20 cellular contexts compared by ENCODE assay signal in the genomic region with DNA sequence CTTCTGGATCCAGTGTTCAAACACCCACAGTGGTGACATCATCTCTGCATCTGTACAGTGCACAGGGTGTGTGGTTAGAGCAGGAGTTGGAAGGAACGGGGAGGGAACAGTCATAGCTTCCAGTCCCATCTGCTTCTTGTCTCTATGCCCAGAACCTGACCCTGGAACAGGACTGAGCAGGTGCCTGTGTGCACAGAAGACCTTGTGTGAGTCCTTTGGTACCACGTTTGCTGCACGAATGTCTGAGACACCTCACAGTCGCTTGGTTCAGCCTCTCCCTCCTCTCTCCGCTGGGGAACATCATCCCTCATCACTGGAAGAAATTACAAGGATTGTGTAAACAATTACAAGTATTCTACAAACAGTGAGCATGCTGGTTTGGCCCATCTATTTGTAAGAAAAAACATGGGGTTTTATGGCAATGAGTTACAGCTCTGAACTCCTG.
DNase-seq lines count a peak whose midpoint lies in the region; ATAC-seq and TF ChIP-seq lines count a peak whose summit lies in the region.
"Had no signal": no experiment of that assay in that cellular context is flagged by ENCODE, and none has a peak within 500 bp of the region (broad histone marks: within the 10 kb centered on the region; RNA-seq: fewer than 3 reads in every experiment).

No MANE protein-coding gene starts in this region.

- WGBS in tibial nerve, 2 donors = 61 to 79% methylated on average over 5 of the region's 5 CpGs

- peaks cover 4% of the 10 kb centered on the region for H3K4me1 Mint-ChIP-seq in activated CD4-positive, alpha-beta T cell treated with anti-CD3 and anti-CD28 coated beads for 36 hours
- peaks cover 23% of the 10 kb centered on the region for H3K4me1 Mint-ChIP-seq in activated CD4-positive, alpha-beta T cell treated with anti-CD3 and anti-CD28 coated beads, Interleukin-2, amount 10 ng/mL, durations not matched to agents 7 days and 5 days

- CTCF ChIA-PET in activated CD4-positive, alpha-beta T cell treated with anti-CD3 and anti-CD28 coated beads for 36 hours (lab: Charles Lee) = no interaction called here
- CTCF ChIA-PET in activated CD4-positive, alpha-beta T cell treated with anti-CD3 and anti-CD28 coated beads, Interleukin-2, amount 10 ng/mL, durations not matched to agents 7 days and 5 days (lab: Charles Lee) = interaction anchor here (1.0 to 1.9 kb wide), 2 partner anchors 9 to 11 kb away, joined by 3 to 5 read pairs; no protein-coding TSS in a partner anchor
- CTCF ChIA-PET in PC-3 (lab: Charles Lee) = no interaction called here
- CTCF ChIA-PET in RWPE1 (lab: Yijun Ruan, JAX) = interaction anchor here (0.6 kb wide), 1 partner anchor 17 kb away, joined by 3 read pairs; no protein-coding TSS in a partner anchor

- H3K9me3 Mint-ChIP-seq in activated CD4-positive, alpha-beta T cell treated with anti-CD3 and anti-CD28 coated beads for 36 hours (ENCODE audit: low read depth) = no peaks in the 10 kb centered on the region
- no peaks in the 10 kb centered on the region for H3K9me3 Mint-ChIP-seq in activated CD4-positive, alpha-beta T cell treated with anti-CD3 and anti-CD28 coated beads, Interleukin-2, amount 10 ng/mL, durations not matched to agents 7 days and 5 days
- H3K9me3 Mint-ChIP-seq: CD14-positive monocyte; stimulated activated effector memory CD8-positive, alpha-beta T cell treated with anti-CD3 and anti-CD28 coated beads, Interleukin-12 subunit alpha, Interleukin-12 subunit beta, amount 100 ng/mL, for 72 hours had no signal

- H2AFZ ChIP-seq in PC-3 (ENCODE audit: low read length) = no peak overlapping the region
- H2AFZ ChIP-seq: parathyroid adenoma had no signal

- no peak overlapping the region for H3K4me3 Mint-ChIP-seq in activated CD4-positive, alpha-beta T cell treated with anti-CD3 and anti-CD28 coated beads for 36 hours
- H3K4me3 Mint-ChIP-seq in activated CD4-positive, alpha-beta T cell treated with anti-CD3 and anti-CD28 coated beads, Interleukin-2, amount 10 ng/mL, durations not matched to agents 7 days and 5 days = no peak overlapping the region
- H3K4me3 Mint-ChIP-seq: CD14-positive monocyte; naive thymus-derived CD4-positive, alpha-beta T cell; stimulated activated effector memory CD8-positive, alpha-beta T cell treated with anti-CD3 and anti-CD28 coated beads, Interleukin-12 subunit alpha, Interleukin-12 subunit beta, amount 100 ng/mL, for 72 hours had no signal

- ATAC-seq in activated CD4-positive, alpha-beta T cell treated with anti-CD3 and anti-CD28 coated beads for 36 hours = peak; percentile 49
- peak; percentile 79 for ATAC-seq in PC-3
- no peak for ATAC-seq in GM18520 (IDR thresholded peaks at IDR 0.05; ENCODE audit: unreplicated experiment)
- ATAC-seq: naive thymus-derived CD4-positive, alpha-beta T cell; stimulated activated effector memory CD8-positive, alpha-beta T cell treated with anti-CD3 and anti-CD28 coated beads, Interleukin-12 subunit alpha, Interleukin-12 subunit beta, amount 100 ng/mL, for 72 hours had no signal

- H3K27ac ChIP-seq in PC-3 (ENCODE audit: low read length) (no peak overlapping the region), tibial nerve (no peak overlapping the region), RWPE1 (no peak overlapping the region)
- H3K27ac ChIP-seq: parathyroid adenoma, testis had no signal

- H3K36me3 Mint-ChIP-seq in activated CD4-positive, alpha-beta T cell treated with anti-CD3 and anti-CD28 coated beads for 36 hours (ENCODE audit: low read depth) = no peaks in the 10 kb centered on the region
- no peaks in the 10 kb centered on the region for H3K36me3 Mint-ChIP-seq in activated CD4-positive, alpha-beta T cell treated with anti-CD3 and anti-CD28 coated beads, Interleukin-2, amount 10 ng/mL, durations not matched to agents 7 days and 5 days (ENCODE audit: low read depth)
- H3K36me3 Mint-ChIP-seq: CD14-positive monocyte; stimulated activated effector memory CD8-positive, alpha-beta T cell treated with anti-CD3 and anti-CD28 coated beads, Interleukin-12 subunit alpha, Interleukin-12 subunit beta, amount 100 ng/mL, for 72 hours had no signal

- POLR2A ChIA-PET in activated CD4-positive, alpha-beta T cell treated with anti-CD3 and anti-CD28 coated beads for 36 hours (lab: Charles Lee) = no interaction called here
- POLR2A ChIA-PET in activated CD4-positive, alpha-beta T cell treated with anti-CD3 and anti-CD28 coated beads, Interleukin-2, amount 10 ng/mL, durations not matched to agents 7 days and 5 days (lab: Charles Lee) = no interaction called here
- POLR2A ChIA-PET in PC-3 (lab: Charles Lee; ENCODE audit: unreplicated experiment) (interaction anchor here (0.7 kb wide), 1 partner anchor 62 kb away, joined by 3 read pairs; no protein-coding TSS in a partner anchor), RWPE1 (lab: Yijun Ruan, JAX; ENCODE audit: low non-redundant PET) (no interaction called here)

- H3K4me1 ChIP-seq in PC-3 (ENCODE audit: insufficient read depth, low read length) (no peaks in the 10 kb centered on the region), tibial nerve (no peaks in the 10 kb centered on the region)
- H3K4me1 ChIP-seq: parathyroid adenoma, testis had no signal

- H3F3A ChIP-seq in PC-3 (ENCODE audit: low read length, unreplicated experiment) = no peaks in the 10 kb centered on the region

- no peaks in the 10 kb centered on the region for H3K27me3 Mint-ChIP-seq in activated CD4-positive, alpha-beta T cell treated with anti-CD3 and anti-CD28 coated beads for 36 hours
- H3K27me3 Mint-ChIP-seq in activated CD4-positive, alpha-beta T cell treated with anti-CD3 and anti-CD28 coated beads, Interleukin-2, amount 10 ng/mL, durations not matched to agents 7 days and 5 days = peaks cover 3% of the 10 kb centered on the region
- H3K27me3 Mint-ChIP-seq: naive thymus-derived CD4-positive, alpha-beta T cell had no signal

- H3K9me3 ChIP-seq in PC-3 (ENCODE audit: low read length) (no peaks in the 10 kb centered on the region), tibial nerve (no peaks in the 10 kb centered on the region)
- H3K9me3 ChIP-seq: sigmoid colon, testis had no signal

- no TSS peak for BruUV-seq in PC-3 (replicated peaks; lab: Mats Ljungman, UMichigan)

- intact Hi-C loops in activated CD4-positive, alpha-beta T cell treated with anti-CD3 and anti-CD28 coated beads for 36 hours (cut with DNase I, micrococcal nuclease) = no loop called here
- intact Hi-C loops in PC-3 (cut with micrococcal nuclease) = no loop called here

- H3K9me2 ChIP-seq in PC-3 (replicated peaks; ENCODE audit: low read length) = no peaks in the 10 kb centered on the region

- peak overlapping the region; percentile 10 for H3K27ac Mint-ChIP-seq in activated CD4-positive, alpha-beta T cell treated with anti-CD3 and anti-CD28 coated beads for 36 hours
- H3K27ac Mint-ChIP-seq in activated CD4-positive, alpha-beta T cell treated with anti-CD3 and anti-CD28 coated beads, Interleukin-2, amount 10 ng/mL, durations not matched to agents 7 days and 5 days = no peak overlapping the region
- H3K27ac Mint-ChIP-seq: naive thymus-derived CD4-positive, alpha-beta T cell; stimulated activated effector memory CD8-positive, alpha-beta T cell treated with anti-CD3 and anti-CD28 coated beads, Interleukin-12 subunit alpha, Interleukin-12 subunit beta, amount 100 ng/mL, for 72 hours had no signal

- DNase-seq in activated CD4-positive, alpha-beta T cell treated with anti-CD3 and anti-CD28 coated beads for 36 hours = no peak
- no peak for DNase-seq in activated CD4-positive, alpha-beta T cell treated with anti-CD3 and anti-CD28 coated beads, Interleukin-2, amount 10 ng/mL, durations not matched to agents 7 days and 5 days
- peak; percentile 45 for DNase-seq in AG20443 (ENCODE audit: low spot score)
- DNase-seq in PC-3 = no peak
- DNase-seq in foreskin fibroblast = peak; percentile 33 to 75
- no peak for DNase-seq in tibial nerve (ENCODE audit: low spot score in 2 of 2)
- DNase-seq in RWPE1 (ENCODE audit: low spot score) = no peak
- DNase-seq: cortex of kidney; foreskin melanocyte; GOT3; kidney; MM.1S; naive thymus-derived CD4-positive, alpha-beta T cell; NCI-H1694; sigmoid colon; testis had no signal

- no peak overlapping the region for H3K9ac ChIP-seq in PC-3 (ENCODE audit: low read length)
- H3K9ac ChIP-seq: parathyroid adenoma had no signal

- no peak overlapping the region for H3K4me2 ChIP-seq in PC-3 (ENCODE audit: low read length)

- no peaks in the 10 kb centered on the region for H3K79me2 ChIP-seq in PC-3 (ENCODE audit: low read length)
- H3K79me2 ChIP-seq: parathyroid adenoma had no signal

- H3K36me3 ChIP-seq in PC-3 (ENCODE audit: low read depth, low read length) (no peaks in the 10 kb centered on the region), tibial nerve (no peaks in the 10 kb centered on the region)
- H3K36me3 ChIP-seq: sigmoid colon had no signal

- H3K27me3 ChIP-seq in PC-3 (ENCODE audit: low read length) = no peaks in the 10 kb centered on the region
- H3K27me3 ChIP-seq in tibial nerve = no peaks in the 10 kb centered on the region
- H3K27me3 ChIP-seq: sigmoid colon, testis had no signal

- no peaks in the 10 kb centered on the region for H4K20me1 ChIP-seq in PC-3 (ENCODE audit: low read length)

- TF ChIP-seq EP300 in tibial nerve (IDR thresholded peaks at IDR 0.05) = no peak

- TF ChIP-seq POLR2A in tibial nerve (IDR thresholded peaks at IDR 0.05) = no peak

- TF ChIP-seq CTCF in PC-3 (conservative IDR thresholded peaks at IDR 0.05; ENCODE audit: low read depth, low read length) (no peak), foreskin fibroblast (IDR thresholded peaks at IDR 0.05; ENCODE audit: low read depth, low read length) (no peak), tibial nerve (IDR thresholded peaks at IDR 0.05) (no peak), RWPE1 (conservative IDR thresholded peaks at IDR 0.05; ENCODE audit: low read depth) (no peak)

- H3K4me3 ChIP-seq in PC-3 (ENCODE audit: low read length) (no peak overlapping the region), foreskin fibroblast (ENCODE audit: low read depth in 1 of 2, low read length in 2 of 2) (no peak overlapping the region), tibial nerve (no peak overlapping the region)
- H3K4me3 ChIP-seq: sigmoid colon, testis had no signal

Comparison
In these comparisons a context has a peak if more than half of its experiments do, and no peak if none do; other contexts are left out.
1. CTCF ChIA-PET loops: an anchor here in activated CD4-positive, alpha-beta T cell treated with anti-CD3 and anti-CD28 coated beads, Interleukin-2, amount 10 ng/mL, durations not matched to agents 7 days and 5 days (1.0 to 1.9 kb wide) and RWPE1 (0.6 kb wide); none called in activated CD4-positive, alpha-beta T cell treated with anti-CD3 and anti-CD28 coated beads for 36 hours and PC-3.
2. DNase-seq: peak in AG20443 (single experiment) and foreskin fibroblast (2 of 2); none in activated CD4-positive, alpha-beta T cell treated with anti-CD3 and anti-CD28 coated beads for 36 hours (single experiment), activated CD4-positive, alpha-beta T cell treated with anti-CD3 and anti-CD28 coated beads, Interleukin-2, amount 10 ng/mL, durations not matched to agents 7 days and 5 days (single experiment), PC-3 (single experiment), tibial nerve (0 of 2) and RWPE1 (single experiment).